Comparison of ENCODE assay signal across 15 cellular contexts in the genomic region with DNA sequence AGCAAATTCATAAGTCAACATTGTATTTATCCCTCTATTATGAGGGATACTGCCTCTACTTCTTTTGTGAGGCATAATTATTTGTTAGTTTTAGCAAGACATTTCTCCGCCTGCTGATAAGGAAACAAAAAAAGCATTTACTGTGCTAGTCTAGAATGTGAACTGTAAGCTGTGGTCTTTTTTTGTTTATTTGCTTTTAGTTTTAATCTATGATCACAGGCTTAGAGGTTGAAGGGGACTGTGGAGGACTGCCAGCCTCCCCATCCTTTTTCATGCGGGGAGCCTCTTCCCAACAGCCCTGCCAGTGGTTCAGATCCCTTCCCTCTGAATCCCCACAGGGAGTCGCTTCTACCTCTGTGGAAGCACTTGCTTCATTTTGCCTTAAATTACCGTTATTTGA.
DNase-seq lines count a peak whose midpoint lies in the region; ATAC-seq, FAIRE-seq and TF ChIP-seq lines count a peak whose summit lies in the region.
"Had no signal": no experiment of that assay in that cellular context is flagged by ENCODE, and none has a peak within 500 bp of the region (broad histone marks: within the 10 kb centered on the region; RNA-seq: fewer than 3 reads in every experiment).

No MANE protein-coding gene starts in this region.

- no peaks in the 10 kb centered on the region for H3K4me1 ChIP-seq in A549
- H3K4me1 ChIP-seq in GM23338 (ENCODE audit: insufficient read depth), result no peaks in the 10 kb centered on the region

- in situ Hi-C loops in astrocyte of the spinal cord (cut with HindIII; ENCODE audit: low sequenced_read_pairs), result no loop called here

- no peak overlapping the region for H3K4me3 Mint-ChIP-seq in GM23338
- H3K4me3 Mint-ChIP-seq: CD8-positive, alpha-beta T cell; H9 had no signal

- H3K36me3 ChIP-seq in GM23338 (ENCODE audit: insufficient read depth), result no peaks in the 10 kb centered on the region

- H3K27me3 Mint-ChIP-seq in GM23338 (ENCODE audit: insufficient read depth, low read depth, poor library complexity), result no peaks in the 10 kb centered on the region

- H4K20me1 ChIP-seq in GM23338 (replicated peaks; ENCODE audit: insufficient read depth), result no peaks in the 10 kb centered on the region

- ATAC-seq in A549, result no peak
- ATAC-seq in GM23338, result peak; percentile 48; the same call in 2 of the 3 replicates
- no peak for ATAC-seq in GM18861 (IDR thresholded peaks at IDR 0.05; ENCODE audit: unreplicated experiment)
- ATAC-seq: CD8-positive, alpha-beta T cell had no signal

- no peak overlapping the region for H3K4me2 ChIP-seq in A549
- no peak overlapping the region for H3K4me2 ChIP-seq in GM23338

- no peaks in the 10 kb centered on the region for H3F3A ChIP-seq in GM23338 (replicated peaks; ENCODE audit: low read depth)

- FAIRE-seq in A549 (lab: Jason Lieb, UNC), result peak; percentile 23

- POLR2A ChIA-PET in A549 (lab: Yijun Ruan, JAX), result no interaction called here

- TF ChIP-seq CTCF in A549 (IDR thresholded peaks at IDR 0.05) (no peak), GM23338 (conservative IDR thresholded peaks at IDR 0.05; ENCODE audit: low read depth in 2 of 2) (no peak), astrocyte of the spinal cord (IDR thresholded peaks at IDR 0.05; ENCODE audit: low read depth, low read length) (no peak)

- no peak for TF ChIP-seq EP300 in A549 (IDR thresholded peaks at IDR 0.05)

- CTCF ChIA-PET in A549 (lab: Yijun Ruan, JAX), result no interaction called here

- no peaks in the 10 kb centered on the region for H3K79me2 ChIP-seq in GM23338 (replicated peaks; ENCODE audit: insufficient read depth)

- no peak for TF ChIP-seq RAD21 in A549 (conservative IDR thresholded peaks at IDR 0.05 in 1 of 2, IDR thresholded peaks at IDR 0.05 in 1 of 2)

- no peak overlapping the region for H2AFZ ChIP-seq in GM23338

- no peaks in the 10 kb centered on the region for H3K9me3 Mint-ChIP-seq in GM23338
- H3K9me3 Mint-ChIP-seq: CD8-positive, alpha-beta T cell; H9 had no signal

- no peaks in the 10 kb centered on the region for H3K27me3 ChIP-seq in GM23338 (ENCODE audit: insufficient read depth)
- H3K27me3 ChIP-seq: BE2C had no signal

- H3K27ac ChIP-seq in A549 (no peak overlapping the region), GM23338 (ENCODE audit: low read depth) (no peak overlapping the region)

- H3K9me2 ChIP-seq in GM23338 (ENCODE audit: insufficient read depth), result no peaks in the 10 kb centered on the region; the same call in 1 of the 2 replicates

- no peaks in the 10 kb centered on the region for H3K9me3 ChIP-seq in A549
- H3K9me3 ChIP-seq: BE2C had no signal

- H3K36me3 Mint-ChIP-seq in GM23338 (ENCODE audit: low read depth), result no peaks in the 10 kb centered on the region
- H3K36me3 Mint-ChIP-seq: CD8-positive, alpha-beta T cell had no signal

- H3K4me3 ChIP-seq in A549, result no peak overlapping the region
- no peak overlapping the region for H3K4me3 ChIP-seq in GM23338
- H3K4me3 ChIP-seq in astrocyte of the spinal cord (ENCODE audit: low read depth, low read length), result no peak overlapping the region

- no peaks in the 10 kb centered on the region; the same call in 2 of the 3 replicates for H3K4me1 Mint-ChIP-seq in GM23338

- H3K27ac Mint-ChIP-seq in GM23338, result no peak overlapping the region
- H3K27ac Mint-ChIP-seq: CD8-positive, alpha-beta T cell; H9 had no signal

- DNase-seq in A549 (ENCODE audit: low read depth in 1 of 2, low spot score in 1 of 2), result no peak
- no peak for DNase-seq in GM23338 (ENCODE audit: low spot score)
- DNase-seq in NCI-H2227 (lab: John Stamatoyannopoulos, UW; ENCODE audit: unreplicated experiment), result peak; percentile 3
- DNase-seq in astrocyte of the spinal cord (ENCODE audit: low read depth, low spot score), result peak; percentile 20
- DNase-seq in cerebellar nuclear complex (lab: John Stamatoyannopoulos, UW), result no peak
- DNase-seq in OCI-M1 (lab: John Stamatoyannopoulos, UW), result no peak
- DNase-seq in ureter (ENCODE audit: low spot score), result no peak
- DNase-seq: BE2C; CD8-positive, alpha-beta T cell; H9; MV-4-11; NCI-H2081 treated with DMSO at 0.1 percent for 48 hours; SIG-M5; SW 1271 had no signal

- 53% methylated on average over 4 of the region's 4 CpGs for WGBS in A549 (ENCODE audit: missing lambda C conversion rate)

- TF ChIP-seq POLR2A in A549 (IDR thresholded peaks at IDR 0.05; ENCODE audit: low read length), result no peak

TF ChIP-seq in A549, 52 proteins besides CTCF, POLR2A, EP300 and RAD21 (continues in another document):
- TF ChIP-seq ESRRA (IDR thresholded peaks at IDR 0.05; ENCODE audit: borderline replicate concordance, low read length), result no peak
- TF ChIP-seq MAX (IDR thresholded peaks at IDR 0.05), result no peak
- no peak for TF ChIP-seq HOXB13 (CRISPR knock-in tag; IDR thresholded peaks at IDR 0.05; ENCODE audit: low read depth)
- TF ChIP-seq, protein P1, sequence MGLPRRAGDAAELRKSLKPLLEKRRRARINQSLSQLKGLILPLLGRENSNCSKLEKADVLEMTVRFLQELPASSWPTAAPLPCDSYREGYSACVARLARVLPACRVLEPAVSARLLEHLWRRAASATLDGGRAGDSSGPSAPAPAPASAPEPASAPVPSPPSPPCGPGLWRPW (IDR thresholded peaks at IDR 0.05), result no peak
- TF ChIP-seq CHD2 (IDR thresholded peaks at IDR 0.05; ENCODE audit: low read length, partially characterized antibody), result no peak
- TF ChIP-seq RCOR1 (IDR thresholded peaks at IDR 0.05; ENCODE audit: low read depth, low read length), result no peak
- no peak for TF ChIP-seq NR3C1 (IDR thresholded peaks at IDR 0.05)
- no peak for TF ChIP-seq POLR2AphosphoS2 (conservative IDR thresholded peaks at IDR 0.05; ENCODE audit: low read length)
- TF ChIP-seq GATA3 (IDR thresholded peaks at IDR 0.05; ENCODE audit: borderline replicate concordance), result no peak
- no peak for TF ChIP-seq ZSCAN20 (CRISPR knock-in tag; IDR thresholded peaks at IDR 0.05)

TF ChIP-seq in GM23338, 12 proteins besides CTCF, POLR2A, EP300 and RAD21 (continues in another document):
- TF ChIP-seq, protein P2, sequence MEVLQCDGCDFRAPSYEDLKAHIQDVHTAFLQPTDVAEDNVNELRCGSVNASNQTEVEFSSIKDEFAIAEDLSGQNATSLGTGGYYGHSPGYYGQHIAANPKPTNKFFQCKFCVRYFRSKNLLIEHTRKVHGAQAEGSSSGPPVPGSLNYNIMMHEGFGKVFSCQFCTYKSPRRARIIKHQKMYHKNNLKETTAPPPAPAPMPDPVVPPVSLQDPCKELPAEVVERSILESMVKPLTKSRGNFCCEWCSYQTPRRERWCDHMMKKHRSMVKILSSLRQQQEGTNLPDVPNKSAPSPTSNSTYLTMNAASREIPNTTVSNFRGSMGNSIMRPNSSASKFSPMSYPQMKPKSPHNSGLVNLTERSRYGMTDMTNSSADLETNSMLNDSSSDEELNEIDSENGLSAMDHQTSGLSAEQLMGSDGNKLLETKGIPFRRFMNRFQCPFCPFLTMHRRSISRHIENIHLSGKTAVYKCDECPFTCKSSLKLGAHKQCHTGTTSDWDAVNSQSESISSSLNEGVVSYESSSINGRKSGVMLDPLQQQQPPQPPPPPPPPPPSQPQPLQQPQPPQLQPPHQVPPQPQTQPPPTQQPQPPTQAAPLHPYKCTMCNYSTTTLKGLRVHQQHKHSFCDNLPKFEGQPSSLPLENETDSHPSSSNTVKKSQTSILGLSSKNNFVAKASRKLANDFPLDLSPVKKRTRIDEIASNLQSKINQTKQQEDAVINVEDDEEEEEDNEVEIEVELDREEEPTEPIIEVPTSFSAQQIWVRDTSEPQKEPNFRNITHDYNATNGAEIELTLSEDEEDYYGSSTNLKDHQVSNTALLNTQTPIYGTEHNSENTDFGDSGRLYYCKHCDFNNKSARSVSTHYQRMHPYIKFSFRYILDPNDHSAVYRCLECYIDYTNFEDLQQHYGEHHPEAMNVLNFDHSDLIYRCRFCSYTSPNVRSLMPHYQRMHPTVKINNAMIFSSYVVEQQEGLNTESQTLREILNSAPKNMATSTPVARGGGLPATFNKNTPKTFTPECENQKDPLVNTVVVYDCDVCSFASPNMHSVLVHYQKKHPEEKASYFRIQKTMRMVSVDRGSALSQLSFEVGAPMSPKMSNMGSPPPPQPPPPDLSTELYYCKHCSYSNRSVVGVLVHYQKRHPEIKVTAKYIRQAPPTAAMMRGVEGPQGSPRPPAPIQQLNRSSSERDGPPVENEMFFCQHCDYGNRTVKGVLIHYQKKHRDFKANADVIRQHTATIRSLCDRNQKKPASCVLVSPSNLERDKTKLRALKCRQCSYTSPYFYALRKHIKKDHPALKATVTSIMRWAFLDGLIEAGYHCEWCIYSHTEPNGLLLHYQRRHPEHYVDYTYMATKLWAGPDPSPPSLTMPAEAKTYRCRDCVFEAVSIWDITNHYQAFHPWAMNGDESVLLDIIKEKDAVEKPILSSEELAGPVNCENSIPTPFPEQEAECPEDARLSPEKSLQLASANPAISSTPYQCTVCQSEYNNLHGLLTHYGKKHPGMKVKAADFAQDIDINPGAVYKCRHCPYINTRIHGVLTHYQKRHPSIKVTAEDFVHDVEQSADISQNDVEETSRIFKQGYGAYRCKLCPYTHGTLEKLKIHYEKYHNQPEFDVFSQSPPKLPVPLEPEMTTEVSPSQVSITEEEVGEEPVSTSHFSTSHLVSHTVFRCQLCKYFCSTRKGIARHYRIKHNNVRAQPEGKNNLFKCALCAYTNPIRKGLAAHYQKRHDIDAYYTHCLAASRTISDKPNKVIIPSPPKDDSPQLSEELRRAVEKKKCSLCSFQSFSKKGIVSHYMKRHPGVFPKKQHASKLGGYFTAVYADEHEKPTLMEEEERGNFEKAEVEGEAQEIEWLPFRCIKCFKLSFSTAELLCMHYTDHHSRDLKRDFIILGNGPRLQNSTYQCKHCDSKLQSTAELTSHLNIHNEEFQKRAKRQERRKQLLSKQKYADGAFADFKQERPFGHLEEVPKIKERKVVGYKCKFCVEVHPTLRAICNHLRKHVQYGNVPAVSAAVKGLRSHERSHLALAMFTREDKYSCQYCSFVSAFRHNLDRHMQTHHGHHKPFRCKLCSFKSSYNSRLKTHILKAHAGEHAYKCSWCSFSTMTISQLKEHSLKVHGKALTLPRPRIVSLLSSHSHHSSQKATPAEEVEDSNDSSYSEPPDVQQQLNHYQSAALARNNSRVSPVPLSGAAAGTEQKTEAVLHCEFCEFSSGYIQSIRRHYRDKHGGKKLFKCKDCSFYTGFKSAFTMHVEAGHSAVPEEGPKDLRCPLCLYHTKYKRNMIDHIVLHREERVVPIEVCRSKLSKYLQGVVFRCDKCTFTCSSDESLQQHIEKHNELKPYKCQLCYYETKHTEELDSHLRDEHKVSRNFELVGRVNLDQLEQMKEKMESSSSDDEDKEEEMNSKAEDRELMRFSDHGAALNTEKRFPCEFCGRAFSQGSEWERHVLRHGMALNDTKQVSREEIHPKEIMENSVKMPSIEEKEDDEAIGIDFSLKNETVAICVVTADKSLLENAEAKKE (CRISPR knock-in tag; IDR thresholded peaks at IDR 0.05), result no peak
- TF ChIP-seq NANOG (IDR thresholded peaks at IDR 0.05; ENCODE audit: borderline replicate concordance), result no peak

Comparison
In these comparisons a context has a peak if more than half of its experiments do, and no peak if none do; other contexts are left out.
1. DNase-seq: peak in NCI-H2227 (single experiment) and astrocyte of the spinal cord (single experiment); none in A549 (0 of 2), GM23338 (single experiment), cerebellar nuclear complex (0 of 2), OCI-M1 (single experiment) and ureter (single experiment).